In genomic region chr12:24719293-24719721, GRCh38 we compare ENCODE assay signal across 9 cellular contexts.
DNase-seq lines count a peak whose midpoint lies in the region; ATAC-seq, FAIRE-seq and TF ChIP-seq lines count a peak whose summit lies in the region.
"Had no signal": no experiment of that assay in that cellular context is flagged by ENCODE, and none has a peak within 500 bp of the region (broad histone marks: within the 10 kb centered on the region; RNA-seq: fewer than 3 reads in every experiment).

No MANE protein-coding gene starts in this region.

- DNase-seq in GM19239 (ENCODE audit: insufficient read length, low spot score) (no peak), NCI-H146 treated with DMSO at 0.1 percent for 48 hours (lab: John Stamatoyannopoulos, UW; ENCODE audit: unreplicated experiment) (no peak), neuronal stem cell (ENCODE audit: low spot score) (no peak), left ventricle myocardium inferior (no peak), BE2C (no peak)
- DNase-seq in activated CD8-positive, alpha-beta memory T cell treated with anti-CD3 and anti-CD28 coated beads, Interleukin-2, amount 50 U/mL, for 24 hours (ENCODE audit: extremely low read depth), result peak; percentile 25
- peak; percentile 3 for DNase-seq in stimulated activated CD4-positive, alpha-beta T cell treated with anti-CD3 and anti-CD28 coated beads, Interleukin-12 subunit alpha, Interleukin-12 subunit beta, amount 100 ng/mL, for 4 hours

- H3K4me3 ChIP-seq in neuronal stem cell (ENCODE audit: low read length in 2 of 2) (no peak overlapping the region), left ventricle myocardium inferior (no peak overlapping the region), BE2C (ENCODE audit: low read depth, low read length) (no peak overlapping the region)

- no peak overlapping the region for H4K91ac ChIP-seq in neuronal stem cell (ENCODE audit: low read depth, low read length, poor library complexity)

- peak; percentile 96 for ATAC-seq in HG03045 (IDR thresholded peaks at IDR 0.05; ENCODE audit: unreplicated experiment)

- H3K9me3 ChIP-seq in neuronal stem cell (replicated peaks in 1 of 2; ENCODE audit: control insufficient read depth in 2 of 2, insufficient read depth in 1 of 2, low read depth in 1 of 2, low read length in 2 of 2) (peaks cover 5% of the 10 kb centered on the region in 2 donors), left ventricle myocardium inferior (replicated peaks) (peaks cover 9% of the 10 kb centered on the region), BE2C (no peaks in the 10 kb centered on the region)

- WGBS in neuronal stem cell (ENCODE audit: extremely low coverage in 2 of 2, insufficient read length in 2 of 2, insufficient replicate concordance in 1 of 2), 2 donors, result no CpG with 5 or more reads among the region's 1 CpG

- H2AFZ ChIP-seq in neuronal stem cell (ENCODE audit: low read length), result no peak overlapping the region
- H2AFZ ChIP-seq: parathyroid adenoma had no signal

- no peak overlapping the region for H2BK120ac ChIP-seq in neuronal stem cell (ENCODE audit: low read depth, low read length)

- TF ChIP-seq CTCF in left ventricle myocardium inferior (IDR thresholded peaks at IDR 0.05; ENCODE audit: borderline replicate concordance) (no peak), BE2C (IDR thresholded peaks at IDR 0.05; ENCODE audit: low read depth, low read length) (no peak)

- H3K23ac ChIP-seq in neuronal stem cell (ENCODE audit: low read depth, low read length, poor library complexity), result no peak overlapping the region

- no peak overlapping the region for H2AK5ac ChIP-seq in neuronal stem cell (ENCODE audit: low read depth, low read length)

- H3K4ac ChIP-seq in neuronal stem cell (ENCODE audit: low read length), result no peak overlapping the region

- no peak overlapping the region for H2BK15ac ChIP-seq in neuronal stem cell (ENCODE audit: low read length)

- no peaks in the 10 kb centered on the region for H3K27me3 ChIP-seq in neuronal stem cell (ENCODE audit: control insufficient read depth in 3 of 3, insufficient read depth in 3 of 3, low read depth in 1 of 3, low read length in 3 of 3)
- no peaks in the 10 kb centered on the region for H3K27me3 ChIP-seq in left ventricle myocardium inferior (ENCODE audit: low read depth)
- H3K27me3 ChIP-seq in BE2C, result no peaks in the 10 kb centered on the region

- H3K18ac ChIP-seq in neuronal stem cell (ENCODE audit: low read length), result no peak overlapping the region

- no peak overlapping the region for H3K4me2 ChIP-seq in neuronal stem cell (ENCODE audit: insufficient read depth, low read length, poor library complexity, severe bottlenecking)

- no peaks in the 10 kb centered on the region for H3K79me1 ChIP-seq in neuronal stem cell (ENCODE audit: low read depth, low read length)

- no peak overlapping the region for H2BK12ac ChIP-seq in neuronal stem cell (ENCODE audit: low read length)

- no peak overlapping the region for H4K8ac ChIP-seq in neuronal stem cell (ENCODE audit: low read depth, low read length)

- no peak overlapping the region for H2BK5ac ChIP-seq in neuronal stem cell (ENCODE audit: low read length)

- no peak overlapping the region for H3K14ac ChIP-seq in neuronal stem cell (ENCODE audit: low read length)

- H3K36me3 ChIP-seq in neuronal stem cell (replicated peaks in 1 of 2; ENCODE audit: control insufficient read depth in 2 of 2, insufficient read depth in 2 of 2, low read length in 2 of 2) (no peaks in the 10 kb centered on the region), left ventricle myocardium inferior (no peaks in the 10 kb centered on the region), BE2C (no peaks in the 10 kb centered on the region)

- H3K4me1 ChIP-seq in neuronal stem cell (ENCODE audit: control insufficient read depth in 2 of 2, insufficient read depth in 1 of 2, low read depth in 1 of 2, low read length in 2 of 2) (peaks cover 1 to 3% of the 10 kb centered on the region in 2 donors), left ventricle myocardium inferior (no peaks in the 10 kb centered on the region), BE2C (no peaks in the 10 kb centered on the region)
- H3K4me1 ChIP-seq: parathyroid adenoma had no signal

- H3K27ac ChIP-seq in neuronal stem cell (replicated peaks; ENCODE audit: low read length) (no peak overlapping the region), left ventricle myocardium inferior (replicated peaks) (no peak overlapping the region)
- H3K27ac ChIP-seq: parathyroid adenoma had no signal

- FAIRE-seq in GM19239 (lab: Jason Lieb, UNC), result peak; percentile 80

- intact Hi-C loops in left ventricle myocardium inferior (cut with micrococcal nuclease), result no loop called here

- no peak overlapping the region for H3K9ac ChIP-seq in neuronal stem cell (ENCODE audit: low read depth, low read length, poor library complexity)
- H3K9ac ChIP-seq: parathyroid adenoma had no signal

Comparison
In these comparisons a context has a peak if more than half of its experiments do, and no peak if none do; other contexts are left out.
1. DNase-seq: peak in activated CD8-positive, alpha-beta memory T cell treated with anti-CD3 and anti-CD28 coated beads, Interleukin-2, amount 50 U/mL, for 24 hours (single experiment) and stimulated activated CD4-positive, alpha-beta T cell treated with anti-CD3 and anti-CD28 coated beads, Interleukin-12 subunit alpha, Interleukin-12 subunit beta, amount 100 ng/mL, for 4 hours (single experiment); none in GM19239 (single experiment), NCI-H146 treated with DMSO at 0.1 percent for 48 hours (single experiment), neuronal stem cell (single experiment), left ventricle myocardium inferior (single experiment) and BE2C (single experiment).